12 cellular contexts compared by ENCODE assay signal in the genomic region with DNA sequence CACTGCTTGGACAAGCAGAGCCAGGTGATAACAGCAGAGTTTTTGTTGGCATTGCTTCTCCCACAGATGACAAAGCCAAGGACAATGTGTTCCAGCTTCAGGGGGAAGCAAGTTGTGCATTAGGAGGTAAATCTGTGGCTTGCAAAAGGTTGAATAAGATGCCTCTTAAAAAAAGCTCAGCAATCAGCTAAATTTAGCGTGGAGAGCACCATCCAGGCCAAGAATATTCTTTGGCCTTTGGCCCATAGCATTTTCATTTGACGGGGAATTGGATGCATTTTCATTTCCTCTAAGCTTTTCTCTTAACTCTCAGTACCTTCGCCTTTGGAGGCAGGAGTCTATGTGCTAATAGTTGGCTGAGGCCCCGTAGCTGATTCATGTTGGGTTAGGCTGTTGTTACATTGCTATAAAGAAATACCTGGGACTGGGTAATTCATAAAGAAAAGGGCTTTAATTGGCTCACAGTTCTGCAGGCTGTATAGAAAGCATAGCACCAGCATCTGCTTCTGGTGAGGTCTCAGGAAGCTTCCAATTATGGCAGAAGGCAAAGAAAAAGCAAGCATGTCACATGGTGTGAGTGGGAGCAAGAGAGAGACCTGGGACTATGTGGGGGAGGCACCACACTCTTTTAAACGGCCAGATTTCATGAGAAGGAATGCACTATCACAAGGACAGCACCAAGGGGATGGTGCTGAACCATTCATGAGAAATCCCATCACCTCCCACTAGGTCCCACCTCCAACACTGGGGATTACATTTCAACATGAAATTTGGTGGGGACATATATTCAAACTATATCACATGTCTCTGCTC.
DNase-seq lines count a peak whose midpoint lies in the region; ATAC-seq, FAIRE-seq and TF ChIP-seq lines count a peak whose summit lies in the region.
"Had no signal": no experiment of that assay in that cellular context is flagged by ENCODE, and none has a peak within 500 bp of the region (broad histone marks: within the 10 kb centered on the region; RNA-seq: fewer than 3 reads in every experiment).

No MANE protein-coding gene starts in this region.

- no peak overlapping the region for H3K4me3 ChIP-seq in AG09309 (ENCODE audit: control insufficient read depth, low read depth, low read length)
- H3K4me3 ChIP-seq in epithelial cell of esophagus (ENCODE audit: low read length), result no peak overlapping the region
- H3K4me3 ChIP-seq in right lobe of liver, result no peak overlapping the region
- H3K4me3 ChIP-seq in small intestine (ENCODE audit: low read depth in 1 of 2, low read length in 2 of 2), result no peak overlapping the region

- intact Hi-C loops in right lobe of liver (cut with DNase I), result no loop called here

- no peaks in the 10 kb centered on the region for H3K9me3 ChIP-seq in right lobe of liver
- H3K9me3 ChIP-seq in small intestine (ENCODE audit: control insufficient read depth, low read depth), result no peaks in the 10 kb centered on the region

- ATAC-seq in right lobe of liver, result no peak
- ATAC-seq: activated CD4-positive, alpha-beta T cell treated with anti-CD3 and anti-CD28 coated beads for 36 hours had no signal

- H3K36me3 ChIP-seq in right lobe of liver (no peaks in the 10 kb centered on the region), small intestine (ENCODE audit: control insufficient read depth in 2 of 2, insufficient read depth in 2 of 2, low read length in 2 of 2) (no peaks in the 10 kb centered on the region)

- FAIRE-seq in small intestine (lab: Jason Lieb, UNC), result no peak

- no peaks in the 10 kb centered on the region for H3K4me1 ChIP-seq in right lobe of liver
- H3K4me1 ChIP-seq in small intestine (ENCODE audit: control insufficient read depth in 2 of 2, insufficient read depth in 1 of 2, low read depth in 1 of 2, low read length in 1 of 2), result no peaks in the 10 kb centered on the region

- no peak overlapping the region for H3K27ac ChIP-seq in right lobe of liver
- no peak overlapping the region for H3K27ac ChIP-seq in small intestine (ENCODE audit: low read depth in 1 of 2, low read length in 1 of 2)

- no peak for TF ChIP-seq POLR2A in right lobe of liver (IDR thresholded peaks at IDR 0.05)

- DNase-seq in AG09309 (ENCODE audit: low read depth), result peak; percentile 44
- DNase-seq in RPMI7951 (ENCODE audit: low read depth), result peak; percentile 6
- peak; percentile 79 for DNase-seq in epithelial cell of esophagus (ENCODE audit: low read depth)
- DNase-seq in lung microvascular endothelial cell (ENCODE audit: low read depth in 2 of 2), result peak; percentile 21 to 23
- no peak for DNase-seq in right lobe of liver
- DNase-seq in small intestine, result no peak
- no peak for DNase-seq in ACHN
- no peak for DNase-seq in stimulated activated naive CD4-positive, alpha-beta T cell (lab: John Stamatoyannopoulos, UW)
- DNase-seq: activated CD4-positive, alpha-beta T cell treated with anti-CD3 and anti-CD28 coated beads for 36 hours; foreskin melanocyte; NCI-H1694 treated with DMSO at 0.1 percent for 48 hours; nephron progenitor cell had no signal

- TF ChIP-seq CTCF in AG09309 (IDR thresholded peaks at IDR 0.05; ENCODE audit: control insufficient read depth, insufficient read depth, low read depth, low read length, missing control alignments) (no peak), epithelial cell of esophagus (IDR thresholded peaks at IDR 0.05; ENCODE audit: insufficient read depth, low read depth, low read length, missing control alignments) (no peak), right lobe of liver (IDR thresholded peaks at IDR 0.05) (no peak)

- in situ Hi-C loops in ACHN (cut with HindIII; ENCODE audit: low pct_ligation_motif_present, low pct_unique_long_range_greater_than_20kb, low sequenced_read_pairs), result no loop called here

- H3K27me3 ChIP-seq in right lobe of liver (no peaks in the 10 kb centered on the region), small intestine (ENCODE audit: control insufficient read depth in 2 of 2, insufficient read depth in 2 of 2, low read length in 2 of 2) (no peaks in the 10 kb centered on the region)

- 39% methylated on average over 5 of the region's 5 CpGs for WGBS in right lobe of liver (ENCODE audit: insufficient coverage, low coverage, low lambda C conversion rate, missing lambda C conversion rate)
- WGBS in small intestine, 3 donors, result 53 to 66% (median 63%) methylated on average over 5 of the region's 5 CpGs

Comparison
In these comparisons a context has a peak if more than half of its experiments do, and no peak if none do; other contexts are left out.
1. DNase-seq: peak in AG09309 (single experiment), RPMI7951 (single experiment), epithelial cell of esophagus (single experiment) and lung microvascular endothelial cell (2 of 2); none in right lobe of liver (0 of 3), small intestine (single experiment), ACHN (single experiment) and stimulated activated naive CD4-positive, alpha-beta T cell (0 of 6).